20 cellular contexts compared by ENCODE assay signal in genomic region chr4:74618659-74619058, GRCh38.
DNase-seq lines count a peak whose midpoint lies in the region; ATAC-seq, FAIRE-seq and TF ChIP-seq lines count a peak whose summit lies in the region.
"Had no signal": no experiment of that assay in that cellular context is flagged by ENCODE, and none has a peak within 500 bp of the region (broad histone marks: within the 10 kb centered on the region; RNA-seq: fewer than 3 reads in every experiment).

No MANE protein-coding gene starts in this region.

- H3K4me1 Mint-ChIP-seq in CD8-positive, alpha-beta memory T cell = no peaks in the 10 kb centered on the region
- H3K4me1 Mint-ChIP-seq: activated CD8-positive, alpha-beta memory T cell treated with anti-CD3 and anti-CD28 coated beads, Interleukin-2, amount 10 ng/mL, durations not matched to agents 7 days and 5 days; memory B cell had no signal

- TF ChIP-seq RAD21 in HCT116 (IDR thresholded peaks at IDR 0.05; ENCODE audit: low read depth) = peak; percentile 18; the same call in 1 of the 2 replicates

- peak overlapping the region; percentile 37 for H3K4me2 ChIP-seq in HCT116 (ENCODE audit: low read length)
- H3K4me2 ChIP-seq: PC-9 had no signal

- no TSS peak for BruUV-seq in HCT116 (replicated peaks; lab: Mats Ljungman, UMichigan)

- intact Hi-C loops in HCT116 (cut with micrococcal nuclease) (no loop called here), stomach (cut with DNase I; ENCODE audit: low total_unique reads) (no loop called here)

- DNase-seq in HCT116 (ENCODE audit: low read depth, low spot score) (no peak), astrocyte of the spinal cord (ENCODE audit: low read depth, low spot score) (peak; percentile 51), hepatic stellate cell (ENCODE audit: low spot score) (peak; percentile 27), stomach (no peak), WERI-Rb-1 (no peak), GM12892 (ENCODE audit: insufficient read length) (no peak)
- DNase-seq in CD8-positive, alpha-beta memory T cell = no peak
- DNase-seq: activated CD4-positive, CD25-positive, alpha-beta regulatory T cell treated with anti-CD3 and anti-CD28 coated beads, Interleukin-2, amount 50 U/mL, for 72 hours; activated CD8-positive, alpha-beta memory T cell treated with anti-CD3 and anti-CD28 coated beads, Interleukin-2, amount 10 ng/mL, durations not matched to agents 7 days and 5 days; amniotic stem cell; DMS53; NCI-H774; stimulated activated CD4-positive, alpha-beta T cell treated with anti-CD3 and anti-CD28 coated beads, Interleukin-15, amount 100 ng/mL, for 24 hours; stimulated activated naive CD4-positive, alpha-beta T cell had no signal

- CTCF ChIA-PET in HCT116 (lab: Charles Lee) = no interaction called here
- CTCF ChIA-PET in CD8-positive, alpha-beta memory T cell (lab: Charles Lee) = no interaction called here

- peak; percentile 73 for ATAC-seq in HCT116
- ATAC-seq: activated CD8-positive, alpha-beta memory T cell treated with anti-CD3 and anti-CD28 coated beads, Interleukin-2, amount 10 ng/mL, durations not matched to agents 7 days and 5 days had no signal

- peaks cover 7% of the 10 kb centered on the region in 2 donors for H3K27me3 Mint-ChIP-seq in CD8-positive, alpha-beta memory T cell

- H3K4me1 ChIP-seq in HCT116 (ENCODE audit: control insufficient read depth in 1 of 2, insufficient read depth in 2 of 2, low read length in 2 of 2) = peaks cover 63 to 66% of the 10 kb centered on the region in 2 experiments
- H3K4me1 ChIP-seq in stomach = peaks cover 6 to 32% (median 23%) of the 10 kb centered on the region in 4 donors
- H3K4me1 ChIP-seq in CD8-positive, alpha-beta memory T cell (ENCODE audit: insufficient read depth, low read length) = no peaks in the 10 kb centered on the region
- H3K4me1 ChIP-seq: tibial nerve had no signal

- H3K36me3 Mint-ChIP-seq in CD8-positive, alpha-beta memory T cell = no peaks in the 10 kb centered on the region
- H3K36me3 Mint-ChIP-seq: activated CD8-positive, alpha-beta memory T cell treated with anti-CD3 and anti-CD28 coated beads, Interleukin-2, amount 10 ng/mL, durations not matched to agents 7 days and 5 days; IgD-negative memory B cell; memory B cell had no signal

- no peak overlapping the region for H3K27ac Mint-ChIP-seq in CD8-positive, alpha-beta memory T cell
- H3K27ac Mint-ChIP-seq: activated CD8-positive, alpha-beta memory T cell treated with anti-CD3 and anti-CD28 coated beads, Interleukin-2, amount 10 ng/mL, durations not matched to agents 7 days and 5 days; IgD-negative memory B cell; memory B cell had no signal

- no peak for TF ChIP-seq POLR2A in HCT116 (IDR thresholded peaks at IDR 0.05; ENCODE audit: borderline replicate concordance, extremely low read depth, insufficient read depth, insufficient read length)
- TF ChIP-seq POLR2A in stomach (IDR thresholded peaks at IDR 0.05) = no peak
- no peak for TF ChIP-seq POLR2A in GM12892 (IDR thresholded peaks at IDR 0.05; ENCODE audit: low read depth, low read length)

- H2AFZ ChIP-seq in HCT116 (ENCODE audit: low read depth, low read length, poor library complexity, severe bottlenecking) = no peak overlapping the region
- H2AFZ ChIP-seq: PC-9 had no signal

- H3K9me3 Mint-ChIP-seq in CD8-positive, alpha-beta memory T cell = no peaks in the 10 kb centered on the region
- H3K9me3 Mint-ChIP-seq: memory B cell had no signal

- TF ChIP-seq CTCF in HCT116 (IDR thresholded peaks at IDR 0.05 in 2 of 3, conservative IDR thresholded peaks at IDR 0.05 in 1 of 3; ENCODE audit: borderline replicate concordance in 1 of 3, insufficient read depth in 1 of 3, low read depth in 2 of 3, low read length in 2 of 3) (no peak), astrocyte of the spinal cord (IDR thresholded peaks at IDR 0.05; ENCODE audit: low read depth, low read length) (no peak), stomach (IDR thresholded peaks at IDR 0.05) (no peak), WERI-Rb-1 (IDR thresholded peaks at IDR 0.05; ENCODE audit: low read depth, low read length) (no peak)

- RAD21 ChIA-PET in HCT116 (lab: Charles Lee; ENCODE audit: low non-redundant PET in 1 of 2, low total read pairs in 2 of 2, uncharacterized antibody in 2 of 2, unreplicated experiment in 2 of 2) = no interaction called here

- H3K36me3 ChIP-seq in HCT116 (ENCODE audit: control insufficient read depth in 1 of 2, insufficient read depth in 2 of 2, low read length in 2 of 2) (peaks cover 0 to 19% of the 10 kb centered on the region in 2 experiments; a peak in 2 of 4 replicates), stomach (no peaks in the 10 kb centered on the region), WERI-Rb-1 (no peaks in the 10 kb centered on the region)
- H3K36me3 ChIP-seq in CD8-positive, alpha-beta memory T cell (ENCODE audit: insufficient read depth, low read length) = no peaks in the 10 kb centered on the region
- H3K36me3 ChIP-seq: tibial nerve had no signal

- in situ Hi-C loops in astrocyte of the spinal cord (cut with HindIII; ENCODE audit: low sequenced_read_pairs) = no loop called here

- H3K4me3 ChIP-seq in HCT116 (replicated peaks in 1 of 2; ENCODE audit: low read depth in 1 of 2, low read length in 2 of 2) = no peak overlapping the region
- no peak overlapping the region for H3K4me3 ChIP-seq in astrocyte of the spinal cord (ENCODE audit: low read depth, low read length)
- no peak overlapping the region for H3K4me3 ChIP-seq in stomach
- H3K4me3 ChIP-seq in WERI-Rb-1 (ENCODE audit: low read depth, low read length) = no peak overlapping the region
- H3K4me3 ChIP-seq in CD8-positive, alpha-beta memory T cell (ENCODE audit: low read length) = no peak overlapping the region
- H3K4me3 ChIP-seq: PC-9, tibial nerve had no signal

- H4K20me1 ChIP-seq in HCT116 (ENCODE audit: insufficient read depth) = no peaks in the 10 kb centered on the region

- H3K27me3 ChIP-seq in HCT116 (ENCODE audit: insufficient read depth, low read length) = no peaks in the 10 kb centered on the region
- no peaks in the 10 kb centered on the region for H3K27me3 ChIP-seq in stomach
- H3K27me3 ChIP-seq in WERI-Rb-1 (ENCODE audit: insufficient read depth, low read depth, severe bottlenecking) = no peaks in the 10 kb centered on the region
- H3K27me3 ChIP-seq in CD8-positive, alpha-beta memory T cell (ENCODE audit: insufficient read depth, low read length, poor library complexity, severe bottlenecking) = no peaks in the 10 kb centered on the region
- H3K27me3 ChIP-seq: tibial nerve had no signal

- TF ChIP-seq EP300 in stomach (IDR thresholded peaks at IDR 0.05) = no peak

- peak overlapping the region; percentile 94 for H3K27ac ChIP-seq in HCT116 (ENCODE audit: low read depth, low read length)
- H3K27ac ChIP-seq in stomach = peak overlapping the region in 3 of 5 donors; percentile 30 to 56 (median 54)
- no peak overlapping the region for H3K27ac ChIP-seq in WERI-Rb-1
- H3K27ac ChIP-seq in CD8-positive, alpha-beta memory T cell (ENCODE audit: low read depth, low read length) = no peak overlapping the region
- H3K27ac ChIP-seq: C4-2B, PC-9, tibial nerve had no signal

- peak overlapping the region; percentile 61 for H3K9ac ChIP-seq in HCT116 (ENCODE audit: low read length)

- H3K9me3 ChIP-seq in HCT116 (ENCODE audit: control insufficient read depth in 1 of 2, insufficient read depth in 1 of 2, low read depth in 1 of 2, low read length in 2 of 2) (peaks cover 5 to 8% of the 10 kb centered on the region in 2 experiments; a peak in 1 of 4 replicates), stomach (peaks cover 0 to 4% (median 0%) of the 10 kb centered on the region in 4 donors), WERI-Rb-1 (ENCODE audit: severe bottlenecking) (no peaks in the 10 kb centered on the region)
- no peaks in the 10 kb centered on the region for H3K9me3 ChIP-seq in CD8-positive, alpha-beta memory T cell (ENCODE audit: low read length)
- H3K9me3 ChIP-seq: tibial nerve had no signal

- no peak for FAIRE-seq in GM12892 (lab: Jason Lieb, UNC)
- FAIRE-seq: colon had no signal

- no peaks in the 10 kb centered on the region; the same call in 1 of the 2 replicates for H3K79me2 ChIP-seq in HCT116 (ENCODE audit: insufficient read depth, low read length)

- POLR2A ChIA-PET in HCT116 (lab: Charles Lee) = interaction anchor here (0.8 to 13.3 kb wide), 5 partner anchors 11 to 163 kb away, joined by 3 to 145 read pairs (median 4); no protein-coding TSS in a partner anchor
- POLR2A ChIA-PET in CD8-positive, alpha-beta memory T cell (lab: Charles Lee) = no interaction called here

- no peak overlapping the region for H3K4me3 Mint-ChIP-seq in CD8-positive, alpha-beta memory T cell
- H3K4me3 Mint-ChIP-seq: activated CD8-positive, alpha-beta memory T cell treated with anti-CD3 and anti-CD28 coated beads, Interleukin-2, amount 10 ng/mL, durations not matched to agents 7 days and 5 days; IgD-negative memory B cell; memory B cell had no signal

- H3K9me2 ChIP-seq in HCT116 (ENCODE audit: insufficient read depth) = no peaks in the 10 kb centered on the region

- 14 to 38% (median 33%) methylated on average over 1 of the region's 1 CpG for WGBS in stomach, 5 donors

TF ChIP-seq in HCT116, 20 proteins besides CTCF, POLR2A, EP300 and RAD21 (continues in another document):
- TF ChIP-seq TCF7L2 (IDR thresholded peaks at IDR 0.05; ENCODE audit: borderline replicate concordance, extremely low read depth, insufficient read depth, insufficient read length) = no peak
- TF ChIP-seq EGR1 (IDR thresholded peaks at IDR 0.05; ENCODE audit: low read depth) = no peak
- peak; percentile 58 for TF ChIP-seq SP1 (IDR thresholded peaks at IDR 0.05; ENCODE audit: low read depth)
- no peak for TF ChIP-seq ELF1 (IDR thresholded peaks at IDR 0.05; ENCODE audit: borderline replicate concordance, low read depth)

Comparison
In these comparisons a context has a peak if more than half of its experiments do, and no peak if none do; other contexts are left out.
1. DNase-seq: peak in astrocyte of the spinal cord (single experiment) and hepatic stellate cell (single experiment); none in HCT116 (single experiment), stomach (single experiment), WERI-Rb-1 (single experiment), CD8-positive, alpha-beta memory T cell (0 of 5) and GM12892 (single experiment).
2. H3K27ac ChIP-seq: peak in HCT116 (single experiment) and stomach (3 of 5); none in WERI-Rb-1 (single experiment) and CD8-positive, alpha-beta memory T cell (single experiment).